ENCODE assay signal across 18 cellular contexts in genomic region chr18:59093668-59094067, GRCh38.
"Had no signal": no experiment of that assay in that cellular context is flagged by ENCODE, and none has a peak within 500 bp of the region (broad histone marks: within the 10 kb centered on the region; RNA-seq: fewer than 3 reads in every experiment).

No MANE protein-coding gene starts in this region.

- H3K27ac ChIP-seq: esophagus muscularis mucosa, gastroesophageal sphincter, heart right ventricle, left ventricle myocardium inferior, neural progenitor cell, prostate gland, right atrium auricular region, stomach, testis, upper lobe of left lung had no signal

- H3K4me1 ChIP-seq: esophagus muscularis mucosa, gastroesophageal sphincter, heart right ventricle, left ventricle myocardium inferior, right atrium auricular region, stomach, testis, upper lobe of left lung had no signal

- H3K27me3 Mint-ChIP-seq: activated naive CD8-positive, alpha-beta T cell treated with anti-CD3 and anti-CD28 coated beads for 36 hours; dendritic cell treated with granulocyte-macrophage colony-stimulating factor and Interleukin-4, amounts not matched to agents 40 ng/mL and 50 ng/mL, for 4 days had no signal

- DNase-seq: activated CD4-positive, alpha-beta T cell treated with anti-CD3 and anti-CD28 coated beads for 1 hour; activated CD4-positive, alpha-beta T cell treated with anti-CD3 and anti-CD28 coated beads, Interleukin-2, amount 50 U/mL, for 4 hours; activated naive CD4-positive, alpha-beta T cell; activated naive CD8-positive, alpha-beta T cell treated with anti-CD3 and anti-CD28 coated beads for 36 hours; amniotic stem cell; effector CD8-positive, alpha-beta T cell; heart right ventricle; left ventricle myocardium inferior; mammary epithelial cell; stomach; testis; upper lobe of left lung had no signal

- H3K36me3 ChIP-seq: esophagus muscularis mucosa, gastroesophageal sphincter, heart right ventricle, left ventricle myocardium inferior, neural progenitor cell, prostate gland, right atrium auricular region, stomach, upper lobe of left lung had no signal

- H3K9me3 ChIP-seq: esophagus muscularis mucosa, gastroesophageal sphincter, heart right ventricle, left ventricle myocardium inferior, prostate gland, right atrium auricular region, stomach, testis, upper lobe of left lung had no signal

- H3K9me3 Mint-ChIP-seq: activated naive CD8-positive, alpha-beta T cell treated with anti-CD3 and anti-CD28 coated beads for 36 hours; dendritic cell treated with granulocyte-macrophage colony-stimulating factor and Interleukin-4, amounts not matched to agents 40 ng/mL and 50 ng/mL, for 4 days; neural progenitor cell had no signal

- H3K4me1 Mint-ChIP-seq: activated naive CD8-positive, alpha-beta T cell treated with anti-CD3 and anti-CD28 coated beads for 36 hours; neural progenitor cell had no signal

- H3K9ac ChIP-seq: neural progenitor cell had no signal

- H3K4me3 ChIP-seq: esophagus muscularis mucosa, gastroesophageal sphincter, heart right ventricle, left ventricle myocardium inferior, neural progenitor cell, prostate gland, right atrium auricular region, stomach, testis, upper lobe of left lung had no signal

- H3K27me3 ChIP-seq: esophagus muscularis mucosa, neural progenitor cell, right atrium auricular region, testis, upper lobe of left lung had no signal

- H3K4me3 Mint-ChIP-seq: activated naive CD8-positive, alpha-beta T cell treated with anti-CD3 and anti-CD28 coated beads for 36 hours; dendritic cell treated with granulocyte-macrophage colony-stimulating factor and Interleukin-4, amounts not matched to agents 40 ng/mL and 50 ng/mL, for 4 days; neural progenitor cell had no signal

- ATAC-seq: gastroesophageal sphincter, heart right ventricle had no signal

- H3K36me3 Mint-ChIP-seq: activated naive CD8-positive, alpha-beta T cell treated with anti-CD3 and anti-CD28 coated beads for 36 hours; neural progenitor cell had no signal
